1 cellular context compared by ENCODE assay signal in genomic region chr16:49337814-49338350, GRCh38.
TF ChIP-seq lines count a peak whose summit lies in the region.

No MANE protein-coding gene starts in this region.

TF ChIP-seq in WTC11, 78 proteins besides CTCF, POLR2A, EP300 and RAD21 (continued from another document):
- TF ChIP-seq IRF1 (CRISPR knock-in tag; IDR thresholded peaks at IDR 0.05): no peak
- TF ChIP-seq ZNF219 (CRISPR knock-in tag; IDR thresholded peaks at IDR 0.05; ENCODE audit: borderline replicate concordance): no peak
- TF ChIP-seq TCF7 (CRISPR knock-in tag; IDR thresholded peaks at IDR 0.05; ENCODE audit: low read depth): no peak
- no peak for TF ChIP-seq ZMAT4 (CRISPR knock-in tag; IDR thresholded peaks at IDR 0.05)
- no peak for TF ChIP-seq ZNF416 (CRISPR knock-in tag; IDR thresholded peaks at IDR 0.05)
- TF ChIP-seq FOXK1 (CRISPR knock-in tag; IDR thresholded peaks at IDR 0.05): no peak
- TF ChIP-seq MXD4 (CRISPR knock-in tag; IDR thresholded peaks at IDR 0.05; ENCODE audit: borderline replicate concordance): no peak
- no peak for TF ChIP-seq ZNF138 (CRISPR knock-in tag; conservative IDR thresholded peaks at IDR 0.05)
- TF ChIP-seq TEAD1 (CRISPR knock-in tag; IDR thresholded peaks at IDR 0.05): no peak
- TF ChIP-seq ZSCAN18 (CRISPR knock-in tag; IDR thresholded peaks at IDR 0.05): no peak
- no peak for TF ChIP-seq MAX (CRISPR knock-in tag; IDR thresholded peaks at IDR 0.05)
- TF ChIP-seq NR3C1 (CRISPR knock-in tag; conservative IDR thresholded peaks at IDR 0.05; ENCODE audit: low read depth): no peak
- TF ChIP-seq ZNF532 (CRISPR knock-in tag; IDR thresholded peaks at IDR 0.05; ENCODE audit: borderline replicate concordance): no peak
- TF ChIP-seq ETV6 (CRISPR knock-in tag; IDR thresholded peaks at IDR 0.05): no peak
- no peak for TF ChIP-seq IRF2 (CRISPR knock-in tag; IDR thresholded peaks at IDR 0.05; ENCODE audit: borderline replicate concordance, low read depth)
